8 cellular contexts compared by ENCODE assay signal in the genomic region with DNA sequence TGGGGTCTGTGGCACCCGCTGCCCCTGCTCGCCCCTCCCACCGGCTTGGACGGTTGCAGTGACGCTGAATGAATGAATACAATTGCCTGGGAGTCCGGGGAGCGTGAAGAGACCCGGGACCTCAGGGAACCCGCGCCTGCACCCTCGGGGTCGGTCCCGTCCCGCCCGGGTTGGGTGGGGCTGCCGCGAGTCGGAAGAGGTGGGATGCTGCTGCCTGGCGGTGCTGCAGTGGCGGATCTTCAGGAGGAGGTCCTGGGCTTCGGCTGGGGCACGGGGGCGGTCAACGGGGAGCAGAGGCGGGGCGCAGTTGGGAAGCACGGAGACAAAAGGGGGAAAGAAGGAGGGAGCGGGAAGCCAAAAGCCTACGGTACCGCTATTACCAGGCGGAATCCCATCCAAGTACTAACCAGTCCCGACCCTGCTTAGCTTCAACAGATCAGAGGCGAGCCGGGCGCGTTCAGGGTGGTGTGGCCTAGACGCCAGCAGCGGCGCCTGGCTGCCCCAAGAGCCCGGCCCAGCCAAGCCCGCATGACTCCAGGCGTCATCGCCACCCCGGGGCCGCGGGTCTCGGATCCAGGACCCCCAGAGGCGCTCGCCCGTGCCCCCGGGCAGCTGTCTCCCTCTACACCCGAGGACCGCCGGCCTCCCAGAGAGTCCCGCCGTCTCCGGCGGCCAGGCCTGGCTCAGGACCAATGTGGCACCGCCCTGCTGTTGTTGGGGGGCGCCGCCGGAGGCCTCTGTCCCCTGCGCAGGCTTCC.
DNase-seq lines count a peak whose midpoint lies in the region; ATAC-seq, FAIRE-seq and TF ChIP-seq lines count a peak whose summit lies in the region.
"Not testable (repeated sequence)": the region's sequence is repeated elsewhere in the genome, so short reads cannot be mapped to it uniquely, and the experiment has no call there.

No MANE protein-coding gene starts in this region.

- FAIRE-seq in astrocyte (lab: Jason Lieb, UNC): not testable (repeated sequence)

- H3K9ac ChIP-seq in ES-I3 (ENCODE audit: low read depth, low read length): peak overlapping the region; percentile 93
- H3K9ac ChIP-seq in astrocyte (ENCODE audit: low read length): peak overlapping the region; percentile 95

- peak overlapping the region; percentile 87 for H3K4me2 ChIP-seq in astrocyte (ENCODE audit: low read length)

- not testable (repeated sequence) for H3K36me3 ChIP-seq in ES-I3 (ENCODE audit: insufficient read depth, low read length); astrocyte (ENCODE audit: insufficient read depth, low read length)

- H3K4me1 Mint-ChIP-seq in astrocyte (ENCODE audit: low read depth, unreplicated experiment): not testable (repeated sequence)
- H3K4me1 Mint-ChIP-seq in nephron: peaks cover 20% of the 10 kb centered on the region

- peak overlapping the region; percentile 94 for H2AFZ ChIP-seq in astrocyte (ENCODE audit: low read depth, low read length)

- H3K27ac Mint-ChIP-seq in astrocyte (ENCODE audit: unreplicated experiment): peak overlapping the region; percentile 75
- H3K27ac Mint-ChIP-seq in nephron: not testable (repeated sequence)

- peak overlapping the region; percentile 73 for H3K4me3 ChIP-seq in astrocyte (ENCODE audit: insufficient read depth, low read depth, low read length)

- intact Hi-C loops in head of caudate nucleus (cut with DNase I): not testable (repeated sequence)

- peaks cover 46% of the 10 kb centered on the region for H3K79me2 ChIP-seq in astrocyte (ENCODE audit: insufficient read depth, low read length)

- H3K9me3 ChIP-seq in ES-I3 (ENCODE audit: control insufficient read depth, insufficient read depth, low read length); astrocyte (ENCODE audit: insufficient read depth, low read depth, low read length): not testable (repeated sequence)

- H4K20me1 ChIP-seq in astrocyte (ENCODE audit: insufficient read depth, low read length): not testable (repeated sequence)

- ATAC-seq in GM21423 (IDR thresholded peaks at IDR 0.05; ENCODE audit: unreplicated experiment): peak; percentile 100
- peak; percentile 99 for ATAC-seq in HG03432 (IDR thresholded peaks at IDR 0.05; ENCODE audit: unreplicated experiment)
- ATAC-seq in stimulated activated naive CD8-positive, alpha-beta T cell treated with anti-CD3 and anti-CD28 coated beads, Interleukin-15, Interleukin-2, amounts not matched to agents 100 U/mL and 50 U/mL, for 24 hours: peak; percentile 100

- TF ChIP-seq CTCF in astrocyte (IDR thresholded peaks at IDR 0.05; ENCODE audit: insufficient read depth, low read depth, low read length); nephron (IDR thresholded peaks at IDR 0.05; ENCODE audit: unreplicated experiment in 3 of 3): not testable (repeated sequence)

- H3K9me3 Mint-ChIP-seq in astrocyte (ENCODE audit: unreplicated experiment): peaks cover 24% of the 10 kb centered on the region
- peaks cover 23% of the 10 kb centered on the region for H3K9me3 Mint-ChIP-seq in nephron

- H3K36me3 Mint-ChIP-seq in astrocyte (ENCODE audit: low read depth, unreplicated experiment); nephron (ENCODE audit: low read depth): not testable (repeated sequence)

- H3K27me3 Mint-ChIP-seq in astrocyte (ENCODE audit: low read depth, unreplicated experiment) (peaks cover 59% of the 10 kb centered on the region), nephron (ENCODE audit: low read depth) (peaks cover 80% of the 10 kb centered on the region)

- peak overlapping the region; percentile 94 for H3K27ac ChIP-seq in astrocyte (ENCODE audit: low read depth, low read length)

- DNase-seq in SW480 (ENCODE audit: low spot score) (peak; percentile 84), astrocyte (ENCODE audit: low read depth) (peak; percentile 70), head of caudate nucleus (peak; percentile 49 to 88 (median 80))
- peak; percentile 88 for DNase-seq in stimulated activated naive CD8-positive, alpha-beta T cell treated with anti-CD3 and anti-CD28 coated beads, Interleukin-15, Interleukin-2, amounts not matched to agents 100 U/mL and 50 U/mL, for 24 hours

- H3K27me3 ChIP-seq in astrocyte (ENCODE audit: insufficient read depth, low read length): not testable (repeated sequence)

- H3K4me3 Mint-ChIP-seq in astrocyte (ENCODE audit: unreplicated experiment) (peak overlapping the region; percentile 81), nephron (peak overlapping the region; percentile 72 to 77 (median 75))

- H3K4me1 ChIP-seq in ES-I3 (ENCODE audit: insufficient read depth, low read length): not testable (repeated sequence)
- H3K4me1 ChIP-seq in astrocyte (ENCODE audit: insufficient read depth, low read length): peaks cover 28% of the 10 kb centered on the region

Comparison
In these comparisons a context has a peak if more than half of its experiments do, and no peak if none do; other contexts are left out.
1. Peak in every context shown above with its lines: DNase-seq, ATAC-seq, H3K4me3 ChIP-seq and H3K27ac ChIP-seq.